In the genomic region with DNA sequence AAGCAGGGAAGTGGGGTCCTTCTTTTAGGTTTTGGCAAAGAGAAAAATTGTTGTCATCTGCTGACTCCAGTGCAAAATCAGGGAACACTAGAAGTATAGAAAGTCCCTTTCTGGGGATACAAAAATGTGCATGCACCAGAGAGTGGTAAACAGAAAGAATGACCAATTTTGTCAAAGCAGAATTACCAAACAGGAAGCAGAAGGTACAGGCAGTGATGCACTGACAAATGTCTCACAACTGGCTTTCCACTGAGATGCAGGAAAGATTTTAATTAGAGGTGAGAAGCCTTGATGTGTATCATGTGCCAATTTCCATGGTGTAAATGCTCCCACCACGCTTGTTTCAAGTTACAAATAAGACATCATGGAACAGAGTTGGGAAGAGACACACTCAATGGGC, we compare ENCODE assay signal across 13 cellular contexts.
"Had no signal": no experiment of that assay in that cellular context is flagged by ENCODE, and none has a peak within 500 bp of the region (broad histone marks: within the 10 kb centered on the region; RNA-seq: fewer than 3 reads in every experiment).

No MANE protein-coding gene starts in this region.

- H3K9me3 ChIP-seq: pancreas, thyroid gland had no signal

- H3K36me3 ChIP-seq: neural progenitor cell, pancreas, thyroid gland had no signal

- H3K27me3 ChIP-seq: neural progenitor cell, pancreas, thyroid gland had no signal

- H3K27ac ChIP-seq: neural progenitor cell, pancreas, thyroid gland, VCaP had no signal

- H2AFZ ChIP-seq: neural progenitor cell had no signal

- DNase-seq: activated gamma-delta T cell treated with Interleukin-2 at 50 U/mL for 16 hours; activated naive CD8-positive, alpha-beta T cell treated with anti-CD3 and anti-CD28 coated beads for 36 hours; activated T-cell treated with anti-CD3 and anti-CD28 coated beads, Interleukin-2, amount 50 U/mL, for 1 hour; cerebellar nuclear complex; hypothalamus; pancreas; retina; stimulated activated CD4-positive, alpha-beta T cell treated with anti-CD3 and anti-CD28 coated beads, Interleukin-4, amount 100 ng/mL, for 24 hours; thyroid gland had no signal

- H3K9ac ChIP-seq: neural progenitor cell had no signal

- H3K4me1 ChIP-seq: neural progenitor cell, pancreas, thyroid gland had no signal

- FAIRE-seq: pancreas, urothelium cell line had no signal

- ATAC-seq: esophagus mucosa, pancreas had no signal

- H3K4me2 ChIP-seq: neural progenitor cell had no signal

- H3K4me3 ChIP-seq: neural progenitor cell, pancreas, thyroid gland had no signal
